In the genomic region with DNA sequence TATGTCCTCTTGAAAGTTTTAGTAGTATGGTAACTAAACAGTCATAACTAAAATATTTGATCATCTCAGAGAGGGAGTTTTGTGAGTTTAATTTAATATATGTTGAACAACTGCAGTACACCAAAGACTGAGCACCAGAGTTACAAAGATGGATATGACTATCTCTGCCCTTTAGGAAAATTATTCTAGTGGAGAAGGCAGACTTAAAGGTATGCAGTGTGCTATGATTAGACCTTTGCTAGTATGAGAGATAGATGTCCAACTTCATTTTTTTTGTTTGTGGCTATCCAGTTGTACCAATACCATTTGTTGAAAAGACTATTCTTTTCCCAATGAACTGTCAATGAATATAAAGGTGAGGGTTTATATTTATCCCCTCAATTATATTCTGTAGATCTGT, we compare ENCODE assay signal across 30 cellular contexts.
"Had no signal": no experiment of that assay in that cellular context is flagged by ENCODE, and none has a peak within 500 bp of the region (broad histone marks: within the 10 kb centered on the region; RNA-seq: fewer than 3 reads in every experiment).

No MANE protein-coding gene starts in this region.

- FAIRE-seq: colon, endothelial cell of umbilical vein had no signal

- H2AFZ ChIP-seq: neural progenitor cell, parathyroid adenoma had no signal

- H3K9ac ChIP-seq: neural progenitor cell, parathyroid adenoma had no signal

- H3K9me3 Mint-ChIP-seq: immature natural killer cell; mesothelial cell of epicardium; naive B cell; natural killer cell treated with Interleukin-12 subunit alpha and Interleukin-12 subunit beta and Interleukin-15 and Interleukin-18, amount 100 ng/mL, for 72 hours; stimulated activated memory B cell treated with anti-CD40 and anti-IgM and Interleukin-4, amounts not matched to agents 10 μg/mL and 1 μg/mL and 100 μg/mL, for 72 hours; type B pancreatic cell had no signal

- ATAC-seq: left colon; mucosa of descending colon; natural killer cell treated with Interleukin-12 subunit alpha and Interleukin-12 subunit beta and Interleukin-15 and Interleukin-18, amount 100 ng/mL, for 72 hours; stimulated activated memory B cell treated with anti-CD40 and anti-IgM and Interleukin-4, amounts not matched to agents 10 μg/mL and 1 μg/mL and 100 μg/mL, for 72 hours; stimulated activated naive CD8-positive, alpha-beta T cell treated with anti-CD3 and anti-CD28 coated beads, Interleukin-15, Interleukin-2, amounts not matched to agents 100 U/mL and 50 U/mL, for 24 hours had no signal

- DNase-seq: dorsolateral prefrontal cortex; effector CD4-positive, alpha-beta T cell; foreskin melanocyte; glutamatergic neuron; hypothalamus; immature natural killer cell; islet precursor cell; kidney glomerular epithelial cell; left colon; mesenchymal stem cell; mucosa of descending colon; naive B cell; sigmoid colon; spleen; stimulated activated CD4-positive, alpha-beta T cell treated with anti-CD3 and anti-CD28 coated beads, Interleukin-4, amount 100 ng/mL, for 4 hours; stimulated activated naive CD8-positive, alpha-beta T cell treated with anti-CD3 and anti-CD28 coated beads, Interleukin-15, Interleukin-2, amounts not matched to agents 100 U/mL and 50 U/mL, for 24 hours; substantia nigra; testis; tibial artery had no signal

- H3K4me3 ChIP-seq: dorsolateral prefrontal cortex, esophagus muscularis mucosa, lung, mucosa of descending colon, neural progenitor cell, sigmoid colon, spleen, testis, tibial artery had no signal

- H3K4me3 Mint-ChIP-seq: immature natural killer cell; mesothelial cell of epicardium; naive B cell; natural killer cell treated with Interleukin-12 subunit alpha and Interleukin-12 subunit beta and Interleukin-15 and Interleukin-18, amount 100 ng/mL, for 72 hours; neural progenitor cell; stimulated activated memory B cell treated with anti-CD40 and anti-IgM and Interleukin-4, amounts not matched to agents 10 μg/mL and 1 μg/mL and 100 μg/mL, for 72 hours; type B pancreatic cell had no signal

- H3K9me3 ChIP-seq: esophagus muscularis mucosa, mucosa of descending colon, sigmoid colon, spleen, testis, tibial artery had no signal

- H3K27me3 ChIP-seq: dorsolateral prefrontal cortex, esophagus muscularis mucosa, neural progenitor cell, sigmoid colon, spleen, testis, tibial artery had no signal

- H3K27ac Mint-ChIP-seq: mesothelial cell of epicardium; natural killer cell treated with Interleukin-12 subunit alpha and Interleukin-12 subunit beta and Interleukin-15 and Interleukin-18, amount 100 ng/mL, for 72 hours; neural progenitor cell; progenitor cell of endocrine pancreas; stimulated activated memory B cell treated with anti-CD40 and anti-IgM and Interleukin-4, amounts not matched to agents 10 μg/mL and 1 μg/mL and 100 μg/mL, for 72 hours; type B pancreatic cell had no signal

- H3K4me1 Mint-ChIP-seq: neural progenitor cell had no signal

- H3K27me3 Mint-ChIP-seq: naive B cell; natural killer cell treated with Interleukin-12 subunit alpha and Interleukin-12 subunit beta and Interleukin-15 and Interleukin-18, amount 100 ng/mL, for 72 hours; progenitor cell of endocrine pancreas; stimulated activated memory B cell treated with anti-CD40 and anti-IgM and Interleukin-4, amounts not matched to agents 10 μg/mL and 1 μg/mL and 100 μg/mL, for 72 hours; type B pancreatic cell had no signal

- H3K4me2 ChIP-seq: neural progenitor cell had no signal

- H3K27ac ChIP-seq: esophagus muscularis mucosa, neural progenitor cell, parathyroid adenoma, sigmoid colon, spleen, testis, tibial artery had no signal

- H3K4me1 ChIP-seq: parathyroid adenoma, testis had no signal
